13 cellular contexts compared by ENCODE assay signal in the genomic region with DNA sequence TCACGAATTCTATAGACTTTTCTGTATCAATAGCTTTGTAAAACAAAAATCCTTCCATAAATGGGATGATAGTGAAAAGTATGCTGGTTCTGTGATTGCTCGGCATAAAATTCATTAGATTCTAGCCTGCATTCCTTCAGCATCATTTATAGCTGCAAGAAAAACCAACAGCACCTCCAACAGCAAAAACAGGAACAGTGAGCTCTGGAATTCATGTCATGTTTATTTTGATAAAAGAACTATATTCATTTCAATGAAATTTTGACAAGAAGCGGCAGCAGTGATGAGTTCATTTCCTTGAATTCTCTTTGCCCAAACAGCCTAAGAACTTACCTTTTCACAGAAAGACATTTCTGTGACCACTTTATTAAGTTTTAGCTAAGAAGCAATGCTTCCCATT.
A peak's percentile ranks its signal among the peaks of the same experiment; 100 is the strongest.
DNase-seq lines count a peak whose midpoint lies in the region; ATAC-seq and TF ChIP-seq lines count a peak whose summit lies in the region.
"Had no signal": no experiment of that assay in that cellular context is flagged by ENCODE, and none has a peak within 500 bp of the region (broad histone marks: within the 10 kb centered on the region; RNA-seq: fewer than 3 reads in every experiment).

No MANE protein-coding gene starts in this region.

- H3K9me3 ChIP-seq in cardiac muscle cell (ENCODE audit: low read depth), result no peaks in the 10 kb centered on the region
- H3K9me3 ChIP-seq in right atrium auricular region, result peaks cover 0 to 6% of the 10 kb centered on the region in 2 donors
- H3K9me3 ChIP-seq in adipocyte (ENCODE audit: control insufficient read depth, low read length), result no peaks in the 10 kb centered on the region
- no peaks in the 10 kb centered on the region for H3K9me3 ChIP-seq in PC-9 (ENCODE audit: insufficient read depth, low read depth)
- H3K9me3 ChIP-seq in CD4-positive, alpha-beta T cell (ENCODE audit: control insufficient read depth, low read length), result no peaks in the 10 kb centered on the region

- CTCF ChIA-PET in PC-9 (lab: Charles Lee), result no interaction called here
- CTCF ChIA-PET in CD4-positive, alpha-beta T cell (lab: Charles Lee), result no interaction called here

- H3K9ac ChIP-seq in adipocyte (ENCODE audit: low read length), result peak overlapping the region; percentile 72

- no peaks in the 10 kb centered on the region for H3K79me2 ChIP-seq in PC-9 (ENCODE audit: low read depth)

- H3K36me3 ChIP-seq in cardiac muscle cell, result no peaks in the 10 kb centered on the region
- H3K36me3 ChIP-seq in right atrium auricular region, result no peaks in the 10 kb centered on the region
- H3K36me3 ChIP-seq in adipocyte (ENCODE audit: control insufficient read depth, insufficient read depth, low read length, severe bottlenecking), result no peaks in the 10 kb centered on the region
- H3K36me3 ChIP-seq in PC-9 (ENCODE audit: low read depth), result no peaks in the 10 kb centered on the region

- H3K36me3 Mint-ChIP-seq in CD4-positive, alpha-beta T cell (ENCODE audit: low read depth), result no peaks in the 10 kb centered on the region
- H3K36me3 Mint-ChIP-seq: natural killer cell treated with Interleukin-12 subunit alpha and Interleukin-12 subunit beta and Interleukin-15 and Interleukin-18, amount 100 ng/mL, for 72 hours; type B pancreatic cell had no signal

- DNase-seq in cardiac muscle cell (ENCODE audit: low read depth in 1 of 2, low spot score in 1 of 2), result peak in 1 of 2 donors; percentile 73
- no peak for DNase-seq in right atrium auricular region (ENCODE audit: low spot score)
- DNase-seq in adipocyte (ENCODE audit: low read depth), result peak; percentile 65
- peak; percentile 31 for DNase-seq in glomerular visceral epithelial cell (ENCODE audit: extremely low spot score)
- peak; percentile 55 for DNase-seq in stromal cell of bone marrow (ENCODE audit: low read depth)
- DNase-seq in PC-9, result no peak
- DNase-seq in NCI-H526 treated with DMSO at 0.1 percent for 48 hours (lab: John Stamatoyannopoulos, UW), result no peak
- DNase-seq in CD4-positive, alpha-beta T cell, result no peak
- DNase-seq: NCI-H748 treated with DMSO at 0.1 percent for 48 hours had no signal

- H3K9me3 Mint-ChIP-seq in CD4-positive, alpha-beta T cell, result no peaks in the 10 kb centered on the region

- H3K9me2 ChIP-seq in PC-9 (ENCODE audit: insufficient read depth), result no peaks in the 10 kb centered on the region

- intact Hi-C loops in PC-9 (cut with micrococcal nuclease; ENCODE audit: unreplicated experiment), result no loop called here
- intact Hi-C loops in CD4-positive, alpha-beta T cell (cut with DNase I, micrococcal nuclease), result no loop called here

- no peak overlapping the region for H3K4me3 Mint-ChIP-seq in CD4-positive, alpha-beta T cell
- H3K4me3 Mint-ChIP-seq: central memory CD8-positive, alpha-beta T cell; natural killer cell treated with Interleukin-12 subunit alpha and Interleukin-12 subunit beta and Interleukin-15 and Interleukin-18, amount 100 ng/mL, for 72 hours; type B pancreatic cell had no signal

- H3K27me3 ChIP-seq in cardiac muscle cell (no peaks in the 10 kb centered on the region), right atrium auricular region (no peaks in the 10 kb centered on the region), adipocyte (replicated peaks; ENCODE audit: control insufficient read depth, insufficient read depth, low read length) (no peaks in the 10 kb centered on the region), PC-9 (ENCODE audit: insufficient read depth, low read depth) (no peaks in the 10 kb centered on the region)
- no peaks in the 10 kb centered on the region for H3K27me3 ChIP-seq in CD4-positive, alpha-beta T cell (ENCODE audit: control insufficient read depth, insufficient read depth, low read length)

- peak; percentile 51 for TF ChIP-seq CTCF in cardiac muscle cell (IDR thresholded peaks at IDR 0.05; ENCODE audit: low read depth, low read length)
- peak in 1 of 2 donors; percentile 45 for TF ChIP-seq CTCF in right atrium auricular region (IDR thresholded peaks at IDR 0.05)
- no peak for TF ChIP-seq CTCF in PC-9 (conservative IDR thresholded peaks at IDR 0.05)
- TF ChIP-seq CTCF in CD4-positive, alpha-beta T cell (IDR thresholded peaks at IDR 0.05), result no peak

- no peaks in the 10 kb centered on the region for H3K27me3 Mint-ChIP-seq in CD4-positive, alpha-beta T cell
- H3K27me3 Mint-ChIP-seq: central memory CD8-positive, alpha-beta T cell; natural killer cell treated with Interleukin-12 subunit alpha and Interleukin-12 subunit beta and Interleukin-15 and Interleukin-18, amount 100 ng/mL, for 72 hours; type B pancreatic cell had no signal

- no peak overlapping the region for H3K4me2 ChIP-seq in PC-9

- no peaks in the 10 kb centered on the region for H4K20me1 ChIP-seq in PC-9 (ENCODE audit: insufficient read depth)

- no peak overlapping the region for H2AFZ ChIP-seq in PC-9

- H3K4me1 ChIP-seq in cardiac muscle cell (ENCODE audit: low read depth), result no peaks in the 10 kb centered on the region
- H3K4me1 ChIP-seq in right atrium auricular region, result no peaks in the 10 kb centered on the region
- H3K4me1 ChIP-seq in adipocyte (ENCODE audit: control insufficient read depth, insufficient read depth, low read length), result peaks cover 12% of the 10 kb centered on the region
- H3K4me1 ChIP-seq in PC-9 (replicated peaks; ENCODE audit: insufficient read depth), result no peaks in the 10 kb centered on the region

- H3K4me3 ChIP-seq in cardiac muscle cell (no peak overlapping the region), right atrium auricular region (no peak overlapping the region), adipocyte (ENCODE audit: low read length) (peak overlapping the region; percentile 41), PC-9 (no peak overlapping the region)
- H3K4me3 ChIP-seq: GM12878 had no signal

- no peak for ATAC-seq in CD4-positive, alpha-beta T cell (ENCODE audit: poor library complexity)
- ATAC-seq: GM12878; natural killer cell treated with Interleukin-12 subunit alpha and Interleukin-12 subunit beta and Interleukin-15 and Interleukin-18, amount 100 ng/mL, for 72 hours had no signal

- no TSS peak for BruUV-seq in PC-9 (replicated peaks; lab: Mats Ljungman, UMichigan)

- POLR2A ChIA-PET in PC-9 (lab: Charles Lee; ENCODE audit: unreplicated experiment), result no interaction called here
- POLR2A ChIA-PET in CD4-positive, alpha-beta T cell (lab: Charles Lee), result no interaction called here

- H3F3A ChIP-seq in PC-9 (ENCODE audit: insufficient read depth, low read depth), result no peaks in the 10 kb centered on the region

- no peak overlapping the region for H3K27ac Mint-ChIP-seq in CD4-positive, alpha-beta T cell
- H3K27ac Mint-ChIP-seq: natural killer cell treated with Interleukin-12 subunit alpha and Interleukin-12 subunit beta and Interleukin-15 and Interleukin-18, amount 100 ng/mL, for 72 hours; type B pancreatic cell had no signal

- H3K27ac ChIP-seq in cardiac muscle cell (no peak overlapping the region), right atrium auricular region (no peak overlapping the region), PC-9 (no peak overlapping the region)
- no peak overlapping the region for H3K27ac ChIP-seq in CD4-positive, alpha-beta T cell (ENCODE audit: low read depth, low read length)

- H3K4me1 Mint-ChIP-seq in CD4-positive, alpha-beta T cell (ENCODE audit: low read depth), result no peaks in the 10 kb centered on the region
- H3K4me1 Mint-ChIP-seq: central memory CD8-positive, alpha-beta T cell had no signal

Comparison
In these comparisons a context has a peak if more than half of its experiments do, and no peak if none do; other contexts are left out.
1. DNase-seq: peak in adipocyte (single experiment), glomerular visceral epithelial cell (single experiment) and stromal cell of bone marrow (single experiment); none in right atrium auricular region (single experiment), PC-9 (0 of 2), NCI-H526 treated with DMSO at 0.1 percent for 48 hours (single experiment) and CD4-positive, alpha-beta T cell (0 of 10).